Comparison of ENCODE assay signal across 12 cellular contexts in genomic region chr4:83221897-83222441, GRCh38.
DNase-seq lines count a peak whose midpoint lies in the region; ATAC-seq, FAIRE-seq and TF ChIP-seq lines count a peak whose summit lies in the region.
"Had no signal": no experiment of that assay in that cellular context is flagged by ENCODE, and none has a peak within 500 bp of the region (broad histone marks: within the 10 kb centered on the region; RNA-seq: fewer than 3 reads in every experiment).

No MANE protein-coding gene starts in this region.

- no peak for TF ChIP-seq POLR2A in GM12892 (IDR thresholded peaks at IDR 0.05; ENCODE audit: low read depth, low read length)
- no peak for TF ChIP-seq POLR2A in esophagus squamous epithelium (IDR thresholded peaks at IDR 0.05)

- ATAC-seq in GM19452 (IDR thresholded peaks at IDR 0.05; ENCODE audit: unreplicated experiment) (peak; percentile 35), HG02938 (IDR thresholded peaks at IDR 0.05; ENCODE audit: unreplicated experiment) (peak; percentile 42), HG03571 (IDR thresholded peaks at IDR 0.05; ENCODE audit: unreplicated experiment) (peak; percentile 25)

- no peaks in the 10 kb centered on the region for H3K27me3 ChIP-seq in esophagus squamous epithelium

- FAIRE-seq in GM12892 (lab: Jason Lieb, UNC): peak; percentile 73

- 79 to 97% methylated on average over 6 of the region's 6 CpGs for WGBS in esophagus squamous epithelium, 2 donors

- TF ChIP-seq CTCF in esophagus squamous epithelium (IDR thresholded peaks at IDR 0.05) (no peak), coronary artery (IDR thresholded peaks at IDR 0.05) (no peak)

- H3K9me3 ChIP-seq in esophagus squamous epithelium: no peaks in the 10 kb centered on the region

- intact Hi-C loops in esophagus squamous epithelium (cut with DNase I): no loop called here

- H3K27ac ChIP-seq in esophagus squamous epithelium (no peak overlapping the region), coronary artery (no peak overlapping the region)
- H3K27ac ChIP-seq: HL-60 had no signal

- H3K4me3 ChIP-seq in esophagus squamous epithelium (no peak overlapping the region), coronary artery (no peak overlapping the region)

- H3K36me3 ChIP-seq in esophagus squamous epithelium: no peaks in the 10 kb centered on the region

- DNase-seq in GM12892 (ENCODE audit: insufficient read length) (no peak), esophagus squamous epithelium (lab: John Stamatoyannopoulos, UW) (no peak), coronary artery (ENCODE audit: low spot score) (no peak), occipital lobe (lab: John Stamatoyannopoulos, UW) (no peak), HuH-7.5 (ENCODE audit: low spot score) (no peak)
- DNase-seq: activated T-cell treated with anti-CD3 and anti-CD28 coated beads, Interleukin-2, amount 50 U/mL, for 48 hours; central memory CD4-positive, alpha-beta T cell; NCI-H1694 had no signal

- peaks cover 24 to 39% (median 29%) of the 10 kb centered on the region in 3 donors for H3K4me1 ChIP-seq in esophagus squamous epithelium
